In the genomic region with DNA sequence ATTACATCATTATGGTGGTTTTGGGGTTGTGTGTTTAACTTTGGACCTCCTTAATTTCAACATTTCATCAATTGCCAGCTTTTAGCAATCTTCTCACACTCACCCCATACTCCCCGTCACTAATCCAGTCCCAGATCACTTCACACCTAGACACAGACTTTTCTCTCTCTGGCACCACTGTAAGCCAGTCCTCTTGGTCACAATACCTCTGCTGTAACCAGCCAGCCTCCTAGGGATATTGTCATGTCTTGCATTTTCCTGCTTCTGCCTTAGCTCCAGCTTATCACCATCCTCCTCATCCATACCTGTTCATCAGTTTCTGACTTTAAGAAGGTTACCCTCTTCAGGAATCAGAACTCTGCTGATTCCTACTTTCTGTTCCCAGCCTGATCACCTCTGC, we compare ENCODE assay signal across 1 cellular context.
TF ChIP-seq lines count a peak whose summit lies in the region.

No MANE protein-coding gene starts in this region.

TF ChIP-seq in WTC11, 78 proteins besides CTCF, POLR2A, EP300 and RAD21 (continued from another document):
- TF ChIP-seq, protein P1, sequence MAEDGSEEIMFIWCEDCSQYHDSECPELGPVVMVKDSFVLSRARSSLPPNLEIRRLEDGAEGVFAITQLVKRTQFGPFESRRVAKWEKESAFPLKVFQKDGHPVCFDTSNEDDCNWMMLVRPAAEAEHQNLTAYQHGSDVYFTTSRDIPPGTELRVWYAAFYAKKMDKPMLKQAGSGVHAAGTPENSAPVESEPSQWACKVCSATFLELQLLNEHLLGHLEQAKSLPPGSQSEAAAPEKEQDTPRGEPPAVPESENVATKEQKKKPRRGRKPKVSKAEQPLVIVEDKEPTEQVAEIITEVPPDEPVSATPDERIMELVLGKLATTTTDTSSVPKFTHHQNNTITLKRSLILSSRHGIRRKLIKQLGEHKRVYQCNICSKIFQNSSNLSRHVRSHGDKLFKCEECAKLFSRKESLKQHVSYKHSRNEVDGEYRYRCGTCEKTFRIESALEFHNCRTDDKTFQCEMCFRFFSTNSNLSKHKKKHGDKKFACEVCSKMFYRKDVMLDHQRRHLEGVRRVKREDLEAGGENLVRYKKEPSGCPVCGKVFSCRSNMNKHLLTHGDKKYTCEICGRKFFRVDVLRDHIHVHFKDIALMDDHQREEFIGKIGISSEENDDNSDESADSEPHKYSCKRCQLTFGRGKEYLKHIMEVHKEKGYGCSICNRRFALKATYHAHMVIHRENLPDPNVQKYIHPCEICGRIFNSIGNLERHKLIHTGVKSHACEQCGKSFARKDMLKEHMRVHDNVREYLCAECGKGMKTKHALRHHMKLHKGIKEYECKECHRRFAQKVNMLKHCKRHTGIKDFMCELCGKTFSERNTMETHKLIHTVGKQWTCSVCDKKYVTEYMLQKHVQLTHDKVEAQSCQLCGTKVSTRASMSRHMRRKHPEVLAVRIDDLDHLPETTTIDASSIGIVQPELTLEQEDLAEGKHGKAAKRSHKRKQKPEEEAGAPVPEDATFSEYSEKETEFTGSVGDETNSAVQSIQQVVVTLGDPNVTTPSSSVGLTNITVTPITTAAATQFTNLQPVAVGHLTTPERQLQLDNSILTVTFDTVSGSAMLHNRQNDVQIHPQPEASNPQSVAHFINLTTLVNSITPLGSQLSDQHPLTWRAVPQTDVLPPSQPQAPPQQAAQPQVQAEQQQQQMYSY (CRISPR knock-in tag; IDR thresholded peaks at IDR 0.05): no peak
- TF ChIP-seq ZNF138 (CRISPR knock-in tag; conservative IDR thresholded peaks at IDR 0.05): no peak
- TF ChIP-seq EMX1 (CRISPR knock-in tag; IDR thresholded peaks at IDR 0.05): no peak
- no peak for TF ChIP-seq SMAD4 (CRISPR knock-in tag; IDR thresholded peaks at IDR 0.05)
- TF ChIP-seq, protein P2, sequence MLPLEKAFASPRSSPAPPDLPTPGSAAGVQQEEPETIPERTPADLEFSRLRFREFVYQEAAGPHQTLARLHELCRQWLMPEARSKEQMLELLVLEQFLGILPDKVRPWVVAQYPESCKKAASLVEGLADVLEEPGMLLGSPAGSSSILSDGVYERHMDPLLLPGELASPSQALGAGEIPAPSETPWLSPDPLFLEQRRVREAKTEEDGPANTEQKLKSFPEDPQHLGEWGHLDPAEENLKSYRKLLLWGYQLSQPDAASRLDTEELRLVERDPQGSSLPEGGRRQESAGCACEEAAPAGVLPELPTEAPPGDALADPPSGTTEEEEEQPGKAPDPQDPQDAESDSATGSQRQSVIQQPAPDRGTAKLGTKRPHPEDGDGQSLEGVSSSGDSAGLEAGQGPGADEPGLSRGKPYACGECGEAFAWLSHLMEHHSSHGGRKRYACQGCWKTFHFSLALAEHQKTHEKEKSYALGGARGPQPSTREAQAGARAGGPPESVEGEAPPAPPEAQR (CRISPR knock-in tag; IDR thresholded peaks at IDR 0.05): no peak
- no peak for TF ChIP-seq NFYB (CRISPR knock-in tag; conservative IDR thresholded peaks at IDR 0.05; ENCODE audit: low read depth)
